Comparison of ENCODE assay signal across 8 cellular contexts in the genomic region with DNA sequence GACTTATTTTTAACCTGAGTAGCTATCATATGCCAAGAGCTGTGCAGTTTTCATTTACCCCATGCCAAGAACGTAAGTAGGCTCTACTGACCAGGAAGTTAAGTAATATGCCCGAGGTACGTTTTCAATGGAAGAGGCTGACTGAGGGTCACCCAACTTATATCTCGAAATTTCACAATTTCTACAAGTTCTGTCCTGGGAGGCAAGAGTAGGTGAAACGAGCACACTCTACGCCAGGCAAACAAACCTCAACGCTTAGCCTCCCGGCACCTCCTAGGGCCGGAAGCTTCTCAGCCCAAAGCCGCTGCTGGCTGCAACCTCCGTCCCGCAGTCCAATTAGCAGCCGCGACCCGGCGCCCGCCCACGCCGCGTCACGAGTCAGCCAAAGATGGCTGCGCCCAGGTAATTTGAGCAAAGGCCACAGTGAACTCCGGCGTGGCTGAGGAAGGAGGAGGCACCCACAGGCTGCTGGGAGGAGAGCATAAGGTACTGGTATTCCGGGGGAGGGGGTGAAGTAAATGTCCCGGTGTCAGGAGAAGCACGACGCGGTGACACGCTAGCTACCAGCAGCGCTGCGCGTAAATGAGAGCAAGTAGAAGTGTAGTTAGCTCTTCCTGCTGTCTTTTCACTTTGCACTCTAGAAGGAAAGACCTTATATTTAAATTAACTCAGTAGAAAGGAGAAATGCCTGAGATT. TPM values are rescaled to one million over a fixed set of nuclear protein-coding genes. Genes with fewer than 3 reads are reported as not detected.
DNase-seq lines count a peak whose midpoint lies in the region; ATAC-seq and TF ChIP-seq lines count a peak whose summit lies in the region.

A gene (plus strand): TSS at position 364 of the 696 bp plus-strand sequence. CDS start 2,289 bp downstream, outside the sequence.

- H3K4me1 ChIP-seq in mammary epithelial cell (ENCODE audit: insufficient read depth, low read length) (peaks cover 9% of the 10 kb centered on the region), skeletal muscle satellite cell (ENCODE audit: control insufficient read depth, insufficient read depth, low read length) (peaks cover 11% of the 10 kb centered on the region)

- peak; percentile 99 for ATAC-seq in GM18909 (IDR thresholded peaks at IDR 0.05; ENCODE audit: poor library complexity, unreplicated experiment)
- peak; percentile 99 for ATAC-seq in HG03159 (IDR thresholded peaks at IDR 0.05; ENCODE audit: unreplicated experiment)

- intact Hi-C loops in mammary epithelial cell (cut with micrococcal nuclease): no loop called here

- H3K9me3 ChIP-seq in mammary epithelial cell (replicated peaks; ENCODE audit: insufficient read depth, low read length): no peaks in the 10 kb centered on the region
- no peaks in the 10 kb centered on the region for H3K9me3 ChIP-seq in iPS-18c (ENCODE audit: control insufficient read depth, insufficient read depth, low read length)
- H3K9me3 ChIP-seq in skeletal muscle satellite cell (replicated peaks; ENCODE audit: low read length): no peaks in the 10 kb centered on the region

- peak within 1 kb of the TSS; percentile 89 for H3K27ac ChIP-seq in mammary epithelial cell (ENCODE audit: insufficient read depth, low read depth, low read length)

- in situ Hi-C loops in ACHN (cut with HindIII; ENCODE audit: low pct_ligation_motif_present, low pct_unique_long_range_greater_than_20kb, low sequenced_read_pairs) (no loop called here), mammary epithelial cell (cut with MboI; ENCODE audit: low sequenced_read_pairs in 2 of 2) (no loop called here)

- no TSS peak for BruUV-seq in mammary epithelial cell (replicated peaks; lab: Mats Ljungman, UMichigan)

- peaks cover under 1% of the 10 kb centered on the region for H3K36me3 ChIP-seq in mammary epithelial cell (ENCODE audit: insufficient read depth, low read length)
- H3K36me3 ChIP-seq in skeletal muscle satellite cell (ENCODE audit: insufficient read depth, low read length): peaks cover 3% of the 10 kb centered on the region

- H3K4me3 ChIP-seq in WI38 (ENCODE audit: low read depth, low read length): peak within 1 kb of the TSS; percentile 89
- peak within 1 kb of the TSS; percentile 72 to 92 (median 73) for H3K4me3 ChIP-seq in mammary epithelial cell (replicated peaks in 1 of 3; ENCODE audit: insufficient read depth in 1 of 3, low read depth in 2 of 3, low read length in 3 of 3)
- H3K4me3 ChIP-seq in iPS-18c (ENCODE audit: insufficient read depth, low read depth, low read length): peak within 1 kb of the TSS; percentile 77
- H3K4me3 ChIP-seq in skeletal muscle satellite cell (ENCODE audit: low read length): peak within 1 kb of the TSS; percentile 85

- WGBS in mammary epithelial cell (ENCODE audit: low coverage, missing lambda C conversion rate): 1% methylated on average over 25 of the region's 33 CpGs

- no peaks in the 10 kb centered on the region for H4K20me1 ChIP-seq in mammary epithelial cell (ENCODE audit: insufficient read depth, low read length)

- dilution Hi-C loops in mammary epithelial cell (cut with HindIII; ENCODE audit: low sequenced_read_pairs): no loop called here

- H3K27me3 ChIP-seq in mammary epithelial cell (ENCODE audit: insufficient read depth, low read length): no peaks in the 10 kb centered on the region
- H3K27me3 ChIP-seq in skeletal muscle satellite cell (ENCODE audit: control insufficient read depth, insufficient read depth, low read length): peaks cover 9% of the 10 kb centered on the region

- CTCF ChIA-PET in mammary epithelial cell (lab: Charles Lee; ENCODE audit: low non-redundant PET): interaction anchor here (0.6 kb wide), 1 partner anchor 207 kb away, joined by 5 read pairs; a partner anchor contains a TSS

- TF ChIP-seq CTCF in WI38 (IDR thresholded peaks at IDR 0.05; ENCODE audit: low read depth, low read length) (no peak), mammary epithelial cell (conservative IDR thresholded peaks at IDR 0.05 in 1 of 2, IDR thresholded peaks at IDR 0.05 in 1 of 2; ENCODE audit: extremely low read depth in 1 of 2, insufficient read depth in 1 of 2, low read depth in 1 of 2, low read length in 2 of 2) (peak in 1 of 2 donors; percentile 12)

- peak within 1 kb of the TSS; percentile 93 for H2AFZ ChIP-seq in mammary epithelial cell (ENCODE audit: low read depth, low read length)

- H3K9ac ChIP-seq in mammary epithelial cell (ENCODE audit: insufficient read depth, low read length): peak within 1 kb of the TSS; percentile 90
- H3K9ac ChIP-seq in skeletal muscle satellite cell (ENCODE audit: low read depth, low read length): peak within 1 kb of the TSS; percentile 87

- H3K79me2 ChIP-seq in mammary epithelial cell (ENCODE audit: insufficient read depth, low read length): peaks cover 31% of the 10 kb centered on the region

- DNase-seq in ACHN (peak; percentile 80), NCI-H2227 (lab: John Stamatoyannopoulos, UW; ENCODE audit: unreplicated experiment) (peak; percentile 90), mammary epithelial cell (peak; percentile 90)

- H3K4me2 ChIP-seq in mammary epithelial cell (ENCODE audit: insufficient read depth, low read depth, low read length) (peak within 1 kb of the TSS; percentile 91), skeletal muscle satellite cell (ENCODE audit: low read length) (peak within 1 kb of the TSS; percentile 86)

RNA-seq across cellular contexts. Expression of the gene that starts here (rescaled TPM):
- total RNA-seq in mammary epithelial cell: 10 to 100 TPM; 21.5 to 28.1 TPM
- 30.2 TPM for polyA plus RNA-seq in mammary epithelial cell
- polyA minus RNA-seq in mammary epithelial cell: 7.3 TPM
- 49.1 and 68.7 TPM in 2 replicates for total RNA-seq in skeletal muscle satellite cell (2012; rRNA removed)

Comparison
In these comparisons a context has a peak if more than half of its experiments do, and no peak if none do; other contexts are left out.
1. Peak in every context shown above with its lines: DNase-seq, ATAC-seq, H3K4me3 ChIP-seq and H3K27ac ChIP-seq.